10 cellular contexts compared by ENCODE assay signal in the genomic region with DNA sequence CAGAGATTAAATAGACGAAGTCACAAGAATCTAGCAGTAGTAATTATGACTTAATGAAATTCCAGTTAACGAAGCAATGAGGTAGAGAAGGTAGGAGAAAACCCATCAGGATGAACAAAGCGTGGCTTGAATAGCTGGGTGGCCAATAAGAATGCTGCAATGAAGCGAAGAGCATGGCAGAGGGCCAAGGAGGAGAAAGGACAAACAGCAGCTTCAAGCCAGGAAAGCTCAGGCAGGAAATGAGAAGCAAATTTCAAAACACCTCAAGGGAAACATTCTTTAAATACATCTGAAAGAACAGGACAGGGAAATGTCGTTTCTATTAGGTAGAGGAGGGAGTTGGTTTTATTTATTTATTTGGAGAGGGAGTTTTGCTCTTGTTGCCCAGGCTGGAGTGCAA.
A peak's percentile ranks its signal among the peaks of the same experiment; 100 is the strongest.
DNase-seq lines count a peak whose midpoint lies in the region; ATAC-seq and TF ChIP-seq lines count a peak whose summit lies in the region.
"Had no signal": no experiment of that assay in that cellular context is flagged by ENCODE, and none has a peak within 500 bp of the region (broad histone marks: within the 10 kb centered on the region; RNA-seq: fewer than 3 reads in every experiment).

No MANE protein-coding gene starts in this region.

- H3K27me3 Mint-ChIP-seq in nephron (ENCODE audit: low read depth), result no peaks in the 10 kb centered on the region

- peak overlapping the region; percentile 2 to 65 (median 58) for H3K27ac Mint-ChIP-seq in nephron
- H3K27ac Mint-ChIP-seq: nephron progenitor cell had no signal

- H2AFZ ChIP-seq in fibroblast of lung (ENCODE audit: low read length), result no peak overlapping the region

- no peaks in the 10 kb centered on the region for H4K20me1 ChIP-seq in fibroblast of lung (ENCODE audit: control insufficient read depth, extremely low read depth, insufficient read depth, low read length)

- H3K4me2 ChIP-seq in fibroblast of lung (ENCODE audit: extremely low read depth, insufficient read depth, low read length), result no peak overlapping the region

- H3K4me3 ChIP-seq in RWPE2 (ENCODE audit: severe bottlenecking), result no peak overlapping the region
- no peak overlapping the region for H3K4me3 ChIP-seq in fibroblast of lung (replicated peaks in 1 of 4; ENCODE audit: control extremely low read depth in 1 of 4, insufficient read depth in 1 of 4, low read depth in 3 of 4, low read length in 4 of 4)
- no peak overlapping the region for H3K4me3 ChIP-seq in spleen

- no peak overlapping the region for H3K4me3 Mint-ChIP-seq in nephron
- H3K4me3 Mint-ChIP-seq: nephron progenitor cell had no signal

- 48 to 52% (median 51%) methylated on average over 5 of the region's 5 CpGs for WGBS in spleen, 5 donors

- H3K9me3 Mint-ChIP-seq in nephron, result peaks cover 10% of the 10 kb centered on the region

- H3K36me3 ChIP-seq in RWPE2 (ENCODE audit: low read depth) (no peaks in the 10 kb centered on the region; the same call in none of the 2 replicates), fibroblast of lung (ENCODE audit: control insufficient read depth, insufficient read depth, low read length) (no peaks in the 10 kb centered on the region), spleen (no peaks in the 10 kb centered on the region)

- H3K36me3 Mint-ChIP-seq in nephron (ENCODE audit: low read depth), result peaks cover 30% of the 10 kb centered on the region

- H3K27me3 ChIP-seq in RWPE2 (ENCODE audit: insufficient read depth, poor library complexity, severe bottlenecking), result no peaks in the 10 kb centered on the region
- H3K27me3 ChIP-seq in fibroblast of lung (ENCODE audit: control insufficient read depth, insufficient read depth, low read length), result no peaks in the 10 kb centered on the region
- no peaks in the 10 kb centered on the region for H3K27me3 ChIP-seq in spleen (replicated peaks in 1 of 7)

- H3K9me3 ChIP-seq in RWPE2 (ENCODE audit: severe bottlenecking), result peaks cover 3% of the 10 kb centered on the region
- no peaks in the 10 kb centered on the region for H3K9me3 ChIP-seq in fibroblast of lung (ENCODE audit: control insufficient read depth, insufficient read depth, low read depth, low read length)
- peaks cover 0 to 20% (median 17%) of the 10 kb centered on the region in 8 donors for H3K9me3 ChIP-seq in spleen

- H3K9ac ChIP-seq in fibroblast of lung (ENCODE audit: insufficient read depth, low read length), result no peak overlapping the region

- peaks cover 33% of the 10 kb centered on the region for H3K4me1 Mint-ChIP-seq in nephron
- H3K4me1 Mint-ChIP-seq: nephron progenitor cell had no signal

- ATAC-seq in RWPE2 (ENCODE audit: low read depth), result peak; percentile 84

- intact Hi-C loops in spleen (cut with DNase I; ENCODE audit: low total_unique reads), result no loop called here

- H3K27ac ChIP-seq in RWPE2 (ENCODE audit: poor library complexity, severe bottlenecking) (peak overlapping the region; percentile 79), fibroblast of lung (ENCODE audit: insufficient read depth, low read length) (no peak overlapping the region), spleen (no peak overlapping the region)

- DNase-seq in DMS153 (lab: John Stamatoyannopoulos, UW), result peak; percentile 23
- no peak for DNase-seq in RWPE2 (ENCODE audit: low spot score)
- DNase-seq in fibroblast of lung (ENCODE audit: low read depth in 2 of 2), result peak; percentile 55 to 78
- no peak for DNase-seq in SIG-M5 treated with dmso at 0.1 percent for 504 hours (lab: John Stamatoyannopoulos, UW; ENCODE audit: unreplicated experiment)
- DNase-seq in spleen, result no peak
- DNase-seq in NCI-H748 (lab: John Stamatoyannopoulos, UW; ENCODE audit: unreplicated experiment), result no peak
- DNase-seq in NCI-H446 treated with DMSO at 0.1 percent for 48 hours (lab: John Stamatoyannopoulos, UW), result no peak
- DNase-seq: nephron progenitor cell; stimulated activated CD4-positive, alpha-beta T cell treated with anti-CD3 and anti-CD28 coated beads, Interleukin-2, amount 100 ng/mL, for 48 hours had no signal

- no peaks in the 10 kb centered on the region for H3K79me2 ChIP-seq in fibroblast of lung (ENCODE audit: control insufficient read depth, insufficient read depth, low read length)

- H3K4me1 ChIP-seq in RWPE2 (ENCODE audit: insufficient read depth, poor library complexity, severe bottlenecking) (peaks cover 15% of the 10 kb centered on the region), fibroblast of lung (ENCODE audit: control insufficient read depth, extremely low read depth, insufficient read depth, low read length) (no peaks in the 10 kb centered on the region), spleen (peaks cover 0 to 6% (median 0%) of the 10 kb centered on the region in 6 donors)

- TF ChIP-seq POLR2A in spleen (IDR thresholded peaks at IDR 0.05), result no peak

- TF ChIP-seq CTCF in RWPE2 (IDR thresholded peaks at IDR 0.05; ENCODE audit: poor library complexity, severe bottlenecking) (no peak), fibroblast of lung (conservative IDR thresholded peaks at IDR 0.05 in 1 of 2, IDR thresholded peaks at IDR 0.05 in 1 of 2; ENCODE audit: low read depth in 1 of 2, low read length in 2 of 2) (no peak), nephron (IDR thresholded peaks at IDR 0.05; ENCODE audit: unreplicated experiment in 3 of 3) (no peak), spleen (IDR thresholded peaks at IDR 0.05 in 8 of 11, conservative IDR thresholded peaks at IDR 0.05 in 3 of 11) (no peak)

Comparison
In these comparisons a context has a peak if more than half of its experiments do, and no peak if none do; other contexts are left out.
1. DNase-seq: peak in DMS153 (single experiment) and fibroblast of lung (2 of 2); none in RWPE2 (single experiment), SIG-M5 treated with dmso at 0.1 percent for 504 hours (single experiment), spleen (single experiment), NCI-H748 (single experiment) and NCI-H446 treated with DMSO at 0.1 percent for 48 hours (single experiment).